In genomic region chr17:72117748-72118587, GRCh38 we compare ENCODE assay signal across 10 cellular contexts. TPM values are rescaled to one million over a fixed set of nuclear protein-coding genes. Genes with fewer than 3 reads are reported as not detected.
DNase-seq lines count a peak whose midpoint lies in the region; ATAC-seq and TF ChIP-seq lines count a peak whose summit lies in the region.
"Had no signal": no experiment of that assay in that cellular context is flagged by ENCODE, and none has a peak within 500 bp of the region (broad histone marks: within the 10 kb centered on the region; RNA-seq: fewer than 3 reads in every experiment).

No MANE protein-coding gene starts in this region.

- H3K23ac ChIP-seq in mesenchymal stem cell (ENCODE audit: low read length in 2 of 2): peak overlapping the region in 1 of 2 experiments; percentile 47

- H3K9me3 ChIP-seq in mesenchymal stem cell (ENCODE audit: control insufficient read depth, low read length): no peaks in the 10 kb centered on the region
- no peaks in the 10 kb centered on the region for H3K9me3 ChIP-seq in testis

- peak overlapping the region; percentile 27 for H3K9ac ChIP-seq in mesenchymal stem cell (ENCODE audit: low read length)
- H3K9ac ChIP-seq: BLaER1 treated with 17β-estradiol and CSF1 and Interleukin-3, amounts not matched to agents 10 nM and 100 nM had no signal

- peak overlapping the region; percentile 27 for H2BK120ac ChIP-seq in mesenchymal stem cell (ENCODE audit: low read depth, low read length)

- H2BK12ac ChIP-seq in mesenchymal stem cell (ENCODE audit: low read length in 2 of 2): peak overlapping the region in 1 of 2 experiments; percentile 49

- no peak overlapping the region for H2BK5ac ChIP-seq in mesenchymal stem cell (ENCODE audit: low read depth, low read length, poor library complexity, severe bottlenecking)

- no peak overlapping the region for H4K91ac ChIP-seq in mesenchymal stem cell (ENCODE audit: low read length)

- TF ChIP-seq CTCF in dorsolateral prefrontal cortex (IDR thresholded peaks at IDR 0.05 in 54 of 56, conservative IDR thresholded peaks at IDR 0.05 in 2 of 56; ENCODE audit: low read depth in 1 of 56, partially characterized antibody in 56 of 56) (no peak), testis (IDR thresholded peaks at IDR 0.05) (no peak)

- no peak overlapping the region for H2AK5ac ChIP-seq in mesenchymal stem cell (ENCODE audit: low read length, severe bottlenecking)

- peak overlapping the region; percentile 3 for H2BK15ac ChIP-seq in mesenchymal stem cell (ENCODE audit: low read depth, poor library complexity, severe bottlenecking)

- H3K4me2 ChIP-seq in mesenchymal stem cell (ENCODE audit: low read length, poor library complexity, severe bottlenecking): peak overlapping the region; percentile 76
- H3K4me2 ChIP-seq: BLaER1 treated with 17β-estradiol and CSF1 and Interleukin-3, amounts not matched to agents 10 nM and 100 nM had no signal

- no peak for TF ChIP-seq POLR2A in testis (IDR thresholded peaks at IDR 0.05)

- peak; percentile 52 for DNase-seq in activated CD8-positive, alpha-beta memory T cell treated with anti-CD3 and anti-CD28 coated beads, Interleukin-2, amount 50 U/mL, for 48 hours
- DNase-seq in activated CD8-positive, alpha-beta memory T cell treated with anti-CD3 and anti-CD28 coated beads, Interleukin-2, amount 50 U/mL, for 4 hours: no peak
- peak in 1 of 10 donors; percentile 53 for DNase-seq in dorsolateral prefrontal cortex
- DNase-seq in mesenchymal stem cell: peak; percentile 36
- peak; percentile 44 for DNase-seq in testis
- no peak for DNase-seq in HEK293T (ENCODE audit: extremely low spot score)
- no peak for DNase-seq in NCI-H2196 treated with DMSO at 0.1 percent for 48 hours (lab: John Stamatoyannopoulos, UW; ENCODE audit: unreplicated experiment)
- DNase-seq: NCI-H524 treated with DMSO at 0.1 percent for 48 hours had no signal

- POLR2A ChIA-PET in HEK293T (lab: Yijun Ruan, JAX): no interaction called here

- peaks cover 33% of the 10 kb centered on the region for H3K4me1 ChIP-seq in mesenchymal stem cell (ENCODE audit: control insufficient read depth, insufficient read depth, low read depth, low read length)
- peaks cover 14% of the 10 kb centered on the region for H3K4me1 ChIP-seq in testis
- H3K4me1 ChIP-seq: BLaER1 treated with 17β-estradiol and CSF1 and Interleukin-3, amounts not matched to agents 10 nM and 100 nM had no signal

- H3K79me1 ChIP-seq in mesenchymal stem cell (replicated peaks; ENCODE audit: low read length, poor library complexity, severe bottlenecking): peaks cover 2% of the 10 kb centered on the region

- H2AFZ ChIP-seq in mesenchymal stem cell (ENCODE audit: low read depth, low read length): no peak overlapping the region

- intact Hi-C loops in dorsolateral prefrontal cortex (cut with DNase I): loop anchor here (1.0 to 10.0 kb wide), 6 partner anchors 427 to 1483 kb away; no protein-coding TSS in a partner anchor
- intact Hi-C loops in testis (cut with DNase I; ENCODE audit: low total_unique reads): loop anchor here (10.0 kb wide), 1 partner anchor 643 kb away; no protein-coding TSS in a partner anchor

- peak overlapping the region; percentile 38 to 91 (median 75) for H3K4me3 ChIP-seq in dorsolateral prefrontal cortex
- H3K4me3 ChIP-seq in mesenchymal stem cell (ENCODE audit: insufficient read depth in 1 of 2, low read depth in 1 of 2, low read length in 2 of 2): peak overlapping the region; percentile 29 to 74
- H3K4me3 ChIP-seq in testis: peak overlapping the region; percentile 44 to 60
- H3K4me3 ChIP-seq: BLaER1 treated with 17β-estradiol and CSF1 and Interleukin-3, amounts not matched to agents 10 nM and 100 nM had no signal

- no peak for ATAC-seq in HG03159 (IDR thresholded peaks at IDR 0.05; ENCODE audit: unreplicated experiment)

- WGBS in mesenchymal stem cell: 3% methylated on average over 54 of the region's 56 CpGs
- WGBS in testis, 2 donors: 1 to 2% methylated on average over 27 to 56 of the region's 56 CpGs

- peak overlapping the region in 36 of 59 donors; percentile 4 to 95 (median 52) for H3K27ac ChIP-seq in dorsolateral prefrontal cortex
- H3K27ac ChIP-seq in mesenchymal stem cell (ENCODE audit: low read length, poor library complexity, severe bottlenecking): no peak overlapping the region
- peak overlapping the region; percentile 76 to 77 for H3K27ac ChIP-seq in testis
- H3K27ac ChIP-seq: BLaER1 treated with 17β-estradiol and CSF1 and Interleukin-3, amounts not matched to agents 10 nM and 100 nM had no signal

- no peak overlapping the region for H3K14ac ChIP-seq in mesenchymal stem cell (ENCODE audit: low read length in 2 of 2)

- peak overlapping the region in 1 of 2 experiments; percentile 8 for H3K4ac ChIP-seq in mesenchymal stem cell (ENCODE audit: low read depth in 1 of 2, low read length in 2 of 2)

- CTCF ChIA-PET in HEK293T (lab: Yijun Ruan, JAX): no interaction called here

- H3K36me3 ChIP-seq in mesenchymal stem cell (ENCODE audit: control insufficient read depth in 1 of 2, insufficient read depth in 2 of 2, low read depth in 1 of 2, low read length in 2 of 2): peaks cover 2 to 4% of the 10 kb centered on the region in 2 experiments
- no peaks in the 10 kb centered on the region for H3K36me3 ChIP-seq in testis (ENCODE audit: low read depth, missing control alignments)
- H3K36me3 ChIP-seq: BLaER1 treated with 17β-estradiol and CSF1 and Interleukin-3, amounts not matched to agents 10 nM and 100 nM had no signal

- H3K18ac ChIP-seq in mesenchymal stem cell (ENCODE audit: low read depth in 1 of 2, low read length in 2 of 2): no peak overlapping the region

- H3K27me3 ChIP-seq in dorsolateral prefrontal cortex: peaks cover 0 to 54% (median 6%) of the 10 kb centered on the region in 45 donors
- peaks cover 42 to 49% of the 10 kb centered on the region in 2 experiments for H3K27me3 ChIP-seq in mesenchymal stem cell (ENCODE audit: control insufficient read depth in 1 of 2, insufficient read depth in 1 of 2, low read length in 2 of 2)
- H3K27me3 ChIP-seq in testis: no peaks in the 10 kb centered on the region

- peak overlapping the region; percentile 47 for H4K8ac ChIP-seq in mesenchymal stem cell (ENCODE audit: low read length)

TF ChIP-seq in HEK293T, 16 proteins besides CTCF, POLR2A, EP300 and RAD21:
- TF ChIP-seq FOXK2 (IDR thresholded peaks at IDR 0.05): no peak

RNA-seq across cellular contexts. Expression of gene SOX9, which starts 2.9 kb away (rescaled TPM):
- total RNA-seq in dorsolateral prefrontal cortex (100 to 1,000 TPM in 7 of 120 experiments, 10 to 100 TPM in 113; 30.6 to 138 (median 57.7) TPM), testis (100 to 1,000 TPM; 166 to 240 TPM)
- 7.6 TPM for polyA plus RNA-seq in mesenchymal stem cell (2013, experiment 1 of 2)
- 7.2 TPM for polyA plus RNA-seq in mesenchymal stem cell (2013, experiment 2 of 2)
- 80.0 TPM for polyA plus RNA-seq in testis (ENCODE audit: insufficient read depth, low read depth, low replicate concordance)

Comparison
In these comparisons a context has a peak if more than half of its experiments do, and no peak if none do; other contexts are left out.
1. DNase-seq: peak in activated CD8-positive, alpha-beta memory T cell treated with anti-CD3 and anti-CD28 coated beads, Interleukin-2, amount 50 U/mL, for 48 hours (single experiment), mesenchymal stem cell (single experiment) and testis (single experiment); none in activated CD8-positive, alpha-beta memory T cell treated with anti-CD3 and anti-CD28 coated beads, Interleukin-2, amount 50 U/mL, for 4 hours (single experiment), HEK293T (single experiment) and NCI-H2196 treated with DMSO at 0.1 percent for 48 hours (single experiment).
2. Peak in every context shown above with its lines, with median percentiles within 50 percentile points of each other: H3K4me3 ChIP-seq.